ENCODE assay signal across 1 cellular context in the genomic region with DNA sequence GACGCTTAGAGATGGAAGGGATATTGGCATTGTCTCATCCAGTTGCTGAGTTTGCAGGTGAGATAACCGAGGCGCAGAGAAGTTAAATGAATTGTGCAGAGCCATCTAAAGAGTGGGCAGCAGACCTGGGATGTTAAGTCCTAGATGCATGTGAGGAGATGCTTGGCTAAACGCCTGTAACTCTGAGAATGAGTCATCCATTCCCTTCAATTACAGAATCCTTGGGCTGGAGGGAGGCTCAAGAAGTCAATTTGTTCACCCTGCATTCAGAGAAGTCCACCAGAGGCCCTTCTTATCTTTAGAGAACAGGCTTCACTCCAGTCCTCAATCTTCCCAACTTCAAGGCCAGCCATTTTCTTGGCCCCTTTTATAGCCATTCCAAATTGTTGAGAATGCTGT.
TF ChIP-seq lines count a peak whose summit lies in the region.

No MANE protein-coding gene starts in this region.

TF ChIP-seq in GM23338, 12 proteins besides CTCF, POLR2A, EP300 and RAD21 (continued from another document):
- TF ChIP-seq, protein P1, sequence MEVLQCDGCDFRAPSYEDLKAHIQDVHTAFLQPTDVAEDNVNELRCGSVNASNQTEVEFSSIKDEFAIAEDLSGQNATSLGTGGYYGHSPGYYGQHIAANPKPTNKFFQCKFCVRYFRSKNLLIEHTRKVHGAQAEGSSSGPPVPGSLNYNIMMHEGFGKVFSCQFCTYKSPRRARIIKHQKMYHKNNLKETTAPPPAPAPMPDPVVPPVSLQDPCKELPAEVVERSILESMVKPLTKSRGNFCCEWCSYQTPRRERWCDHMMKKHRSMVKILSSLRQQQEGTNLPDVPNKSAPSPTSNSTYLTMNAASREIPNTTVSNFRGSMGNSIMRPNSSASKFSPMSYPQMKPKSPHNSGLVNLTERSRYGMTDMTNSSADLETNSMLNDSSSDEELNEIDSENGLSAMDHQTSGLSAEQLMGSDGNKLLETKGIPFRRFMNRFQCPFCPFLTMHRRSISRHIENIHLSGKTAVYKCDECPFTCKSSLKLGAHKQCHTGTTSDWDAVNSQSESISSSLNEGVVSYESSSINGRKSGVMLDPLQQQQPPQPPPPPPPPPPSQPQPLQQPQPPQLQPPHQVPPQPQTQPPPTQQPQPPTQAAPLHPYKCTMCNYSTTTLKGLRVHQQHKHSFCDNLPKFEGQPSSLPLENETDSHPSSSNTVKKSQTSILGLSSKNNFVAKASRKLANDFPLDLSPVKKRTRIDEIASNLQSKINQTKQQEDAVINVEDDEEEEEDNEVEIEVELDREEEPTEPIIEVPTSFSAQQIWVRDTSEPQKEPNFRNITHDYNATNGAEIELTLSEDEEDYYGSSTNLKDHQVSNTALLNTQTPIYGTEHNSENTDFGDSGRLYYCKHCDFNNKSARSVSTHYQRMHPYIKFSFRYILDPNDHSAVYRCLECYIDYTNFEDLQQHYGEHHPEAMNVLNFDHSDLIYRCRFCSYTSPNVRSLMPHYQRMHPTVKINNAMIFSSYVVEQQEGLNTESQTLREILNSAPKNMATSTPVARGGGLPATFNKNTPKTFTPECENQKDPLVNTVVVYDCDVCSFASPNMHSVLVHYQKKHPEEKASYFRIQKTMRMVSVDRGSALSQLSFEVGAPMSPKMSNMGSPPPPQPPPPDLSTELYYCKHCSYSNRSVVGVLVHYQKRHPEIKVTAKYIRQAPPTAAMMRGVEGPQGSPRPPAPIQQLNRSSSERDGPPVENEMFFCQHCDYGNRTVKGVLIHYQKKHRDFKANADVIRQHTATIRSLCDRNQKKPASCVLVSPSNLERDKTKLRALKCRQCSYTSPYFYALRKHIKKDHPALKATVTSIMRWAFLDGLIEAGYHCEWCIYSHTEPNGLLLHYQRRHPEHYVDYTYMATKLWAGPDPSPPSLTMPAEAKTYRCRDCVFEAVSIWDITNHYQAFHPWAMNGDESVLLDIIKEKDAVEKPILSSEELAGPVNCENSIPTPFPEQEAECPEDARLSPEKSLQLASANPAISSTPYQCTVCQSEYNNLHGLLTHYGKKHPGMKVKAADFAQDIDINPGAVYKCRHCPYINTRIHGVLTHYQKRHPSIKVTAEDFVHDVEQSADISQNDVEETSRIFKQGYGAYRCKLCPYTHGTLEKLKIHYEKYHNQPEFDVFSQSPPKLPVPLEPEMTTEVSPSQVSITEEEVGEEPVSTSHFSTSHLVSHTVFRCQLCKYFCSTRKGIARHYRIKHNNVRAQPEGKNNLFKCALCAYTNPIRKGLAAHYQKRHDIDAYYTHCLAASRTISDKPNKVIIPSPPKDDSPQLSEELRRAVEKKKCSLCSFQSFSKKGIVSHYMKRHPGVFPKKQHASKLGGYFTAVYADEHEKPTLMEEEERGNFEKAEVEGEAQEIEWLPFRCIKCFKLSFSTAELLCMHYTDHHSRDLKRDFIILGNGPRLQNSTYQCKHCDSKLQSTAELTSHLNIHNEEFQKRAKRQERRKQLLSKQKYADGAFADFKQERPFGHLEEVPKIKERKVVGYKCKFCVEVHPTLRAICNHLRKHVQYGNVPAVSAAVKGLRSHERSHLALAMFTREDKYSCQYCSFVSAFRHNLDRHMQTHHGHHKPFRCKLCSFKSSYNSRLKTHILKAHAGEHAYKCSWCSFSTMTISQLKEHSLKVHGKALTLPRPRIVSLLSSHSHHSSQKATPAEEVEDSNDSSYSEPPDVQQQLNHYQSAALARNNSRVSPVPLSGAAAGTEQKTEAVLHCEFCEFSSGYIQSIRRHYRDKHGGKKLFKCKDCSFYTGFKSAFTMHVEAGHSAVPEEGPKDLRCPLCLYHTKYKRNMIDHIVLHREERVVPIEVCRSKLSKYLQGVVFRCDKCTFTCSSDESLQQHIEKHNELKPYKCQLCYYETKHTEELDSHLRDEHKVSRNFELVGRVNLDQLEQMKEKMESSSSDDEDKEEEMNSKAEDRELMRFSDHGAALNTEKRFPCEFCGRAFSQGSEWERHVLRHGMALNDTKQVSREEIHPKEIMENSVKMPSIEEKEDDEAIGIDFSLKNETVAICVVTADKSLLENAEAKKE (CRISPR knock-in tag; IDR thresholded peaks at IDR 0.05), result no peak
- TF ChIP-seq, protein P2, sequence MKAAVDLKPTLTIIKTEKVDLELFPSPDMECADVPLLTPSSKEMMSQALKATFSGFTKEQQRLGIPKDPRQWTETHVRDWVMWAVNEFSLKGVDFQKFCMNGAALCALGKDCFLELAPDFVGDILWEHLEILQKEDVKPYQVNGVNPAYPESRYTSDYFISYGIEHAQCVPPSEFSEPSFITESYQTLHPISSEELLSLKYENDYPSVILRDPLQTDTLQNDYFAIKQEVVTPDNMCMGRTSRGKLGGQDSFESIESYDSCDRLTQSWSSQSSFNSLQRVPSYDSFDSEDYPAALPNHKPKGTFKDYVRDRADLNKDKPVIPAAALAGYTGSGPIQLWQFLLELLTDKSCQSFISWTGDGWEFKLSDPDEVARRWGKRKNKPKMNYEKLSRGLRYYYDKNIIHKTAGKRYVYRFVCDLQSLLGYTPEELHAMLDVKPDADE (IDR thresholded peaks at IDR 0.05), result no peak
- TF ChIP-seq JUNB (IDR thresholded peaks at IDR 0.05; ENCODE audit: unreplicated experiment), result no peak
- TF ChIP-seq ZNF114 (CRISPR knock-in tag; IDR thresholded peaks at IDR 0.05), result no peak
- no peak for TF ChIP-seq NANOG (IDR thresholded peaks at IDR 0.05; ENCODE audit: borderline replicate concordance)
- TF ChIP-seq ZNF331 (CRISPR knock-in tag; IDR thresholded peaks at IDR 0.05; ENCODE audit: low read depth), result no peak
- no peak for TF ChIP-seq STAT1 (IDR thresholded peaks at IDR 0.05; ENCODE audit: unreplicated experiment)
- no peak for TF ChIP-seq CREB1 (CRISPR knock-in tag; IDR thresholded peaks at IDR 0.05; ENCODE audit: low read depth)
